1 cellular context compared by ENCODE assay signal in the genomic region with DNA sequence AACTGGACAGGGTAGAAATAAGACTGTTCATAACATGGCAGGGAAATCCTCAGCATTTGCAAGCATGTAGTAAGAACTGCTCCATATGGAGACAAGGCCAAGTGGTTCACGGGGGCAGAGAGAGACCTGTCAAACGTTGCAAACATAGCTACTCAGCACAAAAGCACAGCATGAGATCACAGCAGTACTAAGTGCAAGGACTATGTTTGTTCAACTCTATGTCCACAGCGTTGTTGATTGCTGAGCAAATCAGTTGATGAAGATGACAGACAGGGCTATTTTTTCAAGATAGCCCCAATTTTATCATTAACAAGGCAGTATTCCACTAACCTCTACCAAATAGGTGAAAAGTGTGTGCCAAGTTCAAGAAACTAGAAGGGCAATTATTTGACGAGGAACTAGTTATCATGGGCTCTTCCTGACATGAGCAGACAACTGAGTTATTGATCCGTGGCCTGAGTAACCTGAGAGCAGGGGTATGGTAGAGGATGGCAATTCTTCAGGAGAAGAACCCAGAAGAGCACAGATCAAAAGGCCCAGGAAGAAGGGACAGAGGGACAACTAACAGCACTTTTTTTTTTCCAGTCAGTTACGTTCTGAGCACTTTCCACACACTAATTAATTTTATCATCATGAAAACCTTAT.
TF ChIP-seq lines count a peak whose summit lies in the region.

No MANE protein-coding gene starts in this region.

TF ChIP-seq in HepG2, 621 proteins besides CTCF, POLR2A, EP300 and RAD21 (continued from another document and continues in another):
- TF ChIP-seq, protein P1, sequence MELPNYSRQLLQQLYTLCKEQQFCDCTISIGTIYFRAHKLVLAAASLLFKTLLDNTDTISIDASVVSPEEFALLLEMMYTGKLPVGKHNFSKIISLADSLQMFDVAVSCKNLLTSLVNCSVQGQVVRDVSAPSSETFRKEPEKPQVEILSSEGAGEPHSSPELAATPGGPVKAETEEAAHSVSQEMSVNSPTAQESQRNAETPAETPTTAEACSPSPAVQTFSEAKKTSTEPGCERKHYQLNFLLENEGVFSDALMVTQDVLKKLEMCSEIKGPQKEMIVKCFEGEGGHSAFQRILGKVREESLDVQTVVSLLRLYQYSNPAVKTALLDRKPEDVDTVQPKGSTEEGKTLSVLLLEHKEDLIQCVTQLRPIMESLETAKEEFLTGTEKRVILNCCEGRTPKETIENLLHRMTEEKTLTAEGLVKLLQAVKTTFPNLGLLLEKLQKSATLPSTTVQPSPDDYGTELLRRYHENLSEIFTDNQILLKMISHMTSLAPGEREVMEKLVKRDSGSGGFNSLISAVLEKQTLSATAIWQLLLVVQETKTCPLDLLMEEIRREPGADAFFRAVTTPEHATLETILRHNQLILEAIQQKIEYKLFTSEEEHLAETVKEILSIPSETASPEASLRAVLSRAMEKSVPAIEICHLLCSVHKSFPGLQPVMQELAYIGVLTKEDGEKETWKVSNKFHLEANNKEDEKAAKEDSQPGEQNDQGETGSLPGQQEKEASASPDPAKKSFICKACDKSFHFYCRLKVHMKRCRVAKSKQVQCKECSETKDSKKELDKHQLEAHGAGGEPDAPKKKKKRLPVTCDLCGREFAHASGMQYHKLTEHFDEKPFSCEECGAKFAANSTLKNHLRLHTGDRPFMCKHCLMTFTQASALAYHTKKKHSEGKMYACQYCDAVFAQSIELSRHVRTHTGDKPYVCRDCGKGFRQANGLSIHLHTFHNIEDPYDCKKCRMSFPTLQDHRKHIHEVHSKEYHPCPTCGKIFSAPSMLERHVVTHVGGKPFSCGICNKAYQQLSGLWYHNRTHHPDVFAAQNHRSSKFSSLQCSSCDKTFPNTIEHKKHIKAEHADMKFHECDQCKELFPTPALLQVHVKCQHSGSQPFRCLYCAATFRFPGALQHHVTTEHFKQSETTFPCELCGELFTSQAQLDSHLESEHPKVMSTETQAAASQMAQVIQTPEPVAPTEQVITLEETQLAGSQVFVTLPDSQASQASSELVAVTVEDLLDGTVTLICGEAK (IDR thresholded peaks at IDR 0.05): no peak
- TF ChIP-seq, protein P1 (CRISPR knock-in tag; IDR thresholded peaks at IDR 0.05): no peak
- no peak for TF ChIP-seq MXD4 (CRISPR knock-in tag; IDR thresholded peaks at IDR 0.05)
- TF ChIP-seq ZNF326 (CRISPR knock-in tag; IDR thresholded peaks at IDR 0.05; ENCODE audit: borderline replicate concordance): no peak
- no peak for TF ChIP-seq HOXA9 (CRISPR knock-in tag; IDR thresholded peaks at IDR 0.05; ENCODE audit: borderline replicate concordance)
- no peak for TF ChIP-seq ZNF746 (CRISPR knock-in tag; IDR thresholded peaks at IDR 0.05)
- no peak for TF ChIP-seq NFKBIZ (CRISPR knock-in tag; IDR thresholded peaks at IDR 0.05)
- no peak for TF ChIP-seq ZNF562 (CRISPR knock-in tag; IDR thresholded peaks at IDR 0.05; ENCODE audit: borderline replicate concordance)
- no peak for TF ChIP-seq NFE2 (CRISPR knock-in tag; IDR thresholded peaks at IDR 0.05)
- no peak for TF ChIP-seq MNT (IDR thresholded peaks at IDR 0.05)
- no peak for TF ChIP-seq SRSF4 (IDR thresholded peaks at IDR 0.05; ENCODE audit: low read depth, low read length, poor library complexity, severe bottlenecking)
- no peak for TF ChIP-seq EZH2 (conservative IDR thresholded peaks at IDR 0.05; ENCODE audit: low read depth, low read length)
- TF ChIP-seq CEBPZ (IDR thresholded peaks at IDR 0.05; ENCODE audit: low read length): no peak
- TF ChIP-seq ZNF878 (CRISPR knock-in tag; IDR thresholded peaks at IDR 0.05): 0 out of 2 replicates have a peak, but pooled peaks have one; percentile 47
- TF ChIP-seq SMARCC2 (IDR thresholded peaks at IDR 0.05): no peak
- TF ChIP-seq IKZF1 (IDR thresholded peaks at IDR 0.05): no peak
- no peak for TF ChIP-seq NFYB (CRISPR knock-in tag; IDR thresholded peaks at IDR 0.05)
- TF ChIP-seq ZNF749 (CRISPR knock-in tag; IDR thresholded peaks at IDR 0.05; ENCODE audit: borderline replicate concordance): no peak
- TF ChIP-seq CEBPB (IDR thresholded peaks at IDR 0.05; ENCODE audit: borderline replicate concordance, low read depth, low read length): no peak
- TF ChIP-seq YEATS2 (CRISPR knock-in tag; IDR thresholded peaks at IDR 0.05; ENCODE audit: borderline replicate concordance): no peak
- TF ChIP-seq PITX1 (CRISPR knock-in tag; IDR thresholded peaks at IDR 0.05): 0 out of 2 replicates have a peak, but pooled peaks have one; percentile 36
- no peak for TF ChIP-seq GZF1 (CRISPR knock-in tag; IDR thresholded peaks at IDR 0.05)
- no peak for TF ChIP-seq AKNA (CRISPR knock-in tag; IDR thresholded peaks at IDR 0.05; ENCODE audit: borderline replicate concordance)
- no peak for TF ChIP-seq ZNF468 (CRISPR knock-in tag; IDR thresholded peaks at IDR 0.05)
- TF ChIP-seq ARHGAP35 (CRISPR knock-in tag; IDR thresholded peaks at IDR 0.05; ENCODE audit: borderline replicate concordance): no peak
- TF ChIP-seq, protein P2, sequence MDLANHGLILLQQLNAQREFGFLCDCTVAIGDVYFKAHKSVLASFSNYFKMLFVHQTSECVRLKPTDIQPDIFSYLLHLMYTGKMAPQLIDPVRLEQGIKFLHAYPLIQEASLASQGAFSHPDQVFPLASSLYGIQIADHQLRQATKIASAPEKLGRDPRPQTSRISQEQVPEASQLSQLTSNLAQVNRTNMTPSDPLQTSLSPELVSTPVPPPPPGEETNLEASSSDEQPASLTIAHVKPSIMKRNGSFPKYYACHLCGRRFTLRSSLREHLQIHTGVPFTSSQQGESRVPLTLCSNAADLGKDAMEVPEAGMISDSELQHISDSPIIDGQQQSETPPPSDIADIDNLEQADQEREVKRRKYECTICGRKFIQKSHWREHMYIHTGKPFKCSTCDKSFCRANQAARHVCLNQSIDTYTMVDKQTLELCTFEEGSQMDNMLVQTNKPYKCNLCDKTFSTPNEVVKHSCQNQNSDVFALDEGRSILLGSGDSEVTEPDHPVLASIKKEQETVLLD (CRISPR knock-in tag; IDR thresholded peaks at IDR 0.05; ENCODE audit: low read depth): no peak
- TF ChIP-seq PCBP1 (IDR thresholded peaks at IDR 0.05; ENCODE audit: borderline replicate concordance, low read depth, low read length): no peak
- TF ChIP-seq MED13 (CRISPR knock-in tag; IDR thresholded peaks at IDR 0.05): no peak
- TF ChIP-seq, protein P3, sequence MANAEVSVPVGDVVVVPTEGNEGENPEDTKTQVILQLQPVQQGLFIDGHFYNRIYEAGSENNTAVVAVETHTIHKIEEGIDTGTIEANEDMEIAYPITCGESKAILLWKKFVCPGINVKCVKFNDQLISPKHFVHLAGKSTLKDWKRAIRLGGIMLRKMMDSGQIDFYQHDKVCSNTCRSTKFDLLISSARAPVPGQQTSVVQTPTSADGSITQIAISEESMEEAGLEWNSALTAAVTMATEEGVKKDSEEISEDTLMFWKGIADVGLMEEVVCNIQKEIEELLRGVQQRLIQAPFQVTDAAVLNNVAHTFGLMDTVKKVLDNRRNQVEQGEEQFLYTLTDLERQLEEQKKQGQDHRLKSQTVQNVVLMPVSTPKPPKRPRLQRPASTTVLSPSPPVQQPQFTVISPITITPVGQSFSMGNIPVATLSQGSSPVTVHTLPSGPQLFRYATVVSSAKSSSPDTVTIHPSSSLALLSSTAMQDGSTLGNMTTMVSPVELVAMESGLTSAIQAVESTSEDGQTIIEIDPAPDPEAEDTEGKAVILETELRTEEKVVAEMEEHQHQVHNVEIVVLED (CRISPR knock-in tag; IDR thresholded peaks at IDR 0.05; ENCODE audit: borderline replicate concordance): no peak; the same call in 1 of the 2 replicates
- no peak for TF ChIP-seq SETDB1 (CRISPR knock-in tag; IDR thresholded peaks at IDR 0.05; ENCODE audit: borderline replicate concordance)
- TF ChIP-seq BCL6 (CRISPR knock-in tag; IDR thresholded peaks at IDR 0.05): peak; percentile 34; the same call in 1 of the 2 replicates
- no peak for TF ChIP-seq NBN (conservative IDR thresholded peaks at IDR 0.05)
- no peak for TF ChIP-seq MLLT10 (CRISPR knock-in tag; IDR thresholded peaks at IDR 0.05)
- peak; percentile 86 to 90 for TF ChIP-seq MAFK (conservative IDR thresholded peaks at IDR 0.05 in 1 of 2, IDR thresholded peaks at IDR 0.05 in 1 of 2; ENCODE audit: low read length in 2 of 2)
- no peak for TF ChIP-seq ZNF619 (CRISPR knock-in tag; IDR thresholded peaks at IDR 0.05)
